Comparison of ENCODE assay signal across 16 cellular contexts in genomic region chr2:189437931-189438330, GRCh38.
"Had no signal": no experiment of that assay in that cellular context is flagged by ENCODE, and none has a peak within 500 bp of the region (broad histone marks: within the 10 kb centered on the region; RNA-seq: fewer than 3 reads in every experiment).

No MANE protein-coding gene starts in this region.

- H3K9me3 Mint-ChIP-seq: dendritic cell treated with granulocyte-macrophage colony-stimulating factor and Interleukin-4, amounts not matched to agents 40 ng/mL and 50 ng/mL, for 4 days; stimulated activated effector memory CD8-positive, alpha-beta T cell treated with anti-CD3 and anti-CD28 coated beads, Interleukin-12 subunit alpha, Interleukin-12 subunit beta, amount 100 ng/mL, for 72 hours; stimulated activated naive CD8-positive, alpha-beta T cell treated with anti-CD3 and anti-CD28 coated beads, Interleukin-15, Interleukin-2, amounts not matched to agents 100 ng/mL and 50 ng/mL, for 24 hours had no signal

- DNase-seq: esophagus squamous epithelium; foreskin fibroblast; glutamatergic neuron; kidney; left cardiac atrium; left ventricle myocardium superior; mesenchymal stem cell; midbrain; right lobe of liver; stimulated activated CD4-positive, alpha-beta T cell treated with anti-CD3 and anti-CD28 coated beads, Interleukin-4, amount 100 ng/mL, for 1 hour; stimulated activated CD8-positive, alpha-beta memory T cell treated with anti-CD3 and anti-CD28 coated beads, Interleukin-4, amount 100 ng/mL, for 48 hours had no signal

- FAIRE-seq: colon, kidney had no signal

- H3K27me3 Mint-ChIP-seq: stimulated activated naive CD8-positive, alpha-beta T cell treated with anti-CD3 and anti-CD28 coated beads, Interleukin-15, Interleukin-2, amounts not matched to agents 100 ng/mL and 50 ng/mL, for 24 hours had no signal

- ATAC-seq: gastroesophageal sphincter; left cardiac atrium; left ventricle myocardium superior; right lobe of liver; stimulated activated effector memory CD8-positive, alpha-beta T cell treated with anti-CD3 and anti-CD28 coated beads, Interleukin-12 subunit alpha, Interleukin-12 subunit beta, amount 100 ng/mL, for 72 hours had no signal

- H3K27ac Mint-ChIP-seq: dendritic cell treated with granulocyte-macrophage colony-stimulating factor and Interleukin-4, amounts not matched to agents 40 ng/mL and 50 ng/mL, for 4 days; stimulated activated effector memory CD8-positive, alpha-beta T cell treated with anti-CD3 and anti-CD28 coated beads, Interleukin-12 subunit alpha, Interleukin-12 subunit beta, amount 100 ng/mL, for 72 hours; stimulated activated naive CD8-positive, alpha-beta T cell treated with anti-CD3 and anti-CD28 coated beads, Interleukin-15, Interleukin-2, amounts not matched to agents 100 ng/mL and 50 ng/mL, for 24 hours had no signal

- H3K4me1 Mint-ChIP-seq: stimulated activated effector memory CD8-positive, alpha-beta T cell treated with anti-CD3 and anti-CD28 coated beads, Interleukin-12 subunit alpha, Interleukin-12 subunit beta, amount 100 ng/mL, for 72 hours had no signal

- H3K4me3 Mint-ChIP-seq: dendritic cell treated with granulocyte-macrophage colony-stimulating factor and Interleukin-4, amounts not matched to agents 40 ng/mL and 50 ng/mL, for 4 days; stimulated activated effector memory CD8-positive, alpha-beta T cell treated with anti-CD3 and anti-CD28 coated beads, Interleukin-12 subunit alpha, Interleukin-12 subunit beta, amount 100 ng/mL, for 72 hours; stimulated activated naive CD8-positive, alpha-beta T cell treated with anti-CD3 and anti-CD28 coated beads, Interleukin-15, Interleukin-2, amounts not matched to agents 100 ng/mL and 50 ng/mL, for 24 hours had no signal
